ENCODE assay signal across 11 cellular contexts in genomic region chr2:160353813-160354212, GRCh38.
"Had no signal": no experiment of that assay in that cellular context is flagged by ENCODE, and none has a peak within 500 bp of the region (broad histone marks: within the 10 kb centered on the region; RNA-seq: fewer than 3 reads in every experiment).

No MANE protein-coding gene starts in this region.

- H3K27me3 ChIP-seq: hepatocyte, spleen, upper lobe of left lung had no signal

- H3K27ac ChIP-seq: hepatocyte had no signal

- H3K27me3 Mint-ChIP-seq: naive B cell; progenitor cell of endocrine pancreas; stimulated activated naive B cell treated with anti-CD40 and anti-IgM and Interleukin-4, amounts not matched to agents 10 μg/mL and 1 μg/mL and 100 μg/mL, for 72 hours had no signal

- H3K9me3 Mint-ChIP-seq: stimulated activated naive B cell treated with anti-CD40 and anti-IgM and Interleukin-4, amounts not matched to agents 10 μg/mL and 1 μg/mL and 100 μg/mL, for 72 hours had no signal

- H3K4me3 Mint-ChIP-seq: naive B cell; stimulated activated naive B cell treated with anti-CD40 and anti-IgM and Interleukin-4, amounts not matched to agents 10 μg/mL and 1 μg/mL and 100 μg/mL, for 72 hours had no signal

- H3K4me3 ChIP-seq: hepatocyte, spleen, upper lobe of left lung had no signal

- ATAC-seq: activated CD4-positive, CD25-positive, alpha-beta regulatory T cell treated with anti-CD3 and anti-CD28 coated beads, Interleukin-2, amount 50 U/mL, for 24 hours; right cardiac atrium had no signal

- H3K27ac Mint-ChIP-seq: progenitor cell of endocrine pancreas; stimulated activated naive B cell treated with anti-CD40 and anti-IgM and Interleukin-4, amounts not matched to agents 10 μg/mL and 1 μg/mL and 100 μg/mL, for 72 hours had no signal

- DNase-seq: cortex of kidney; nucleus accumbens; right cardiac atrium; spleen; stimulated activated CD4-positive, alpha-beta T cell treated with anti-CD3 and anti-CD28 coated beads, Interleukin-2, amount 100 ng/mL, for 24 hours; stimulated activated naive B cell treated with anti-CD40 and anti-IgM and Interleukin-4, amounts not matched to agents 10 μg/mL and 1 μg/mL and 100 μg/mL, for 72 hours had no signal

- H3K9me3 ChIP-seq: upper lobe of left lung had no signal
